In the genomic region with DNA sequence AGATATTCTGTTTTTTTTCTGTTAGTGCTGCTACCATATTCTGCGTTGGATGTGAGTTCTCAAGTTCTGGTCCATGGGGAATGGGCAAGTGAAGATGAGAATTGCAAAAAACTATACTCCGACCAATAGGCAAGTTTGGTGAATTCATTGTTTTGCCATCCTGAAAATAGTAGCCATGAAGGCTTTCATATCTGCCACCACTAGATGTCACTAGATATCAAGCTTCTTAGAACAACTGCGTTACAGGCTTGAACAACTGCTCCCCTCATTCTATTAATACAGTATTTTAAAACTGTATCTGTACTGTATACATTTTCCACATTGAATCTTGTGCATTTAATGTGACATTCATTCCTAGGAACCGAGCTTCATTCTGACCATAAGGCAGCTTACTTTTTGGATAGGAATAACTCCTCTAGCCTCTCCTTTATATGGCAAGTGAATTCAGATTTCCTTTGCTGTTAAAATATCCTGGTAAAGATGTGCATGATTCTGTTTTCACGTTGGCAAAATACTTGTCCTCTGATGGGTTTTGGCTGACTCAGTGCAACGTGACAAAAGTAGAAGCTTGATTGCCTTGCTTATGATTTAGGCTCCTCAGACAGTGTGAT, we compare ENCODE assay signal across 8 cellular contexts.
DNase-seq lines count a peak whose midpoint lies in the region; ATAC-seq, FAIRE-seq and TF ChIP-seq lines count a peak whose summit lies in the region.

No MANE protein-coding gene starts in this region.

- H3F3A ChIP-seq in PC-3 (ENCODE audit: low read length, unreplicated experiment), result no peaks in the 10 kb centered on the region

- in situ Hi-C loops in HepG2 (cut with HindIII; ENCODE audit: extremely low pct_ligation_motif_present, low pct_unique_long_range_greater_than_20kb), result loop anchor here (5.0 to 10.0 kb wide), 2 partner anchors 450 to 907 kb away; no protein-coding TSS in a partner anchor

- H3K27ac ChIP-seq in KMS-11, result no peak overlapping the region
- no peak overlapping the region for H3K27ac ChIP-seq in PC-3 (ENCODE audit: low read length)
- no peak overlapping the region for H3K27ac ChIP-seq in HepG2 (ENCODE audit: extremely low read length, insufficient read depth, low read length)

- H3K4me1 ChIP-seq in KMS-11 (ENCODE audit: low read depth, poor library complexity, severe bottlenecking) (peaks cover 8% of the 10 kb centered on the region), PC-3 (ENCODE audit: insufficient read depth, low read length) (no peaks in the 10 kb centered on the region), HepG2 (ENCODE audit: insufficient read depth, low read length) (no peaks in the 10 kb centered on the region)

- H2AFZ ChIP-seq in KMS-11 (ENCODE audit: low read depth) (no peak overlapping the region), PC-3 (ENCODE audit: low read length) (no peak overlapping the region), HepG2 (ENCODE audit: low read length) (no peak overlapping the region)

- H4K20me1 ChIP-seq in KMS-11 (ENCODE audit: insufficient read depth) (no peaks in the 10 kb centered on the region), PC-3 (ENCODE audit: low read length) (no peaks in the 10 kb centered on the region), HepG2 (ENCODE audit: insufficient read depth, low read length) (no peaks in the 10 kb centered on the region)

- H3K27me3 ChIP-seq in KMS-11 (ENCODE audit: insufficient read depth, low read depth) (no peaks in the 10 kb centered on the region), PC-3 (ENCODE audit: low read length) (no peaks in the 10 kb centered on the region), HepG2 (ENCODE audit: control insufficient read depth in 1 of 2, insufficient read depth in 2 of 2, low read length in 2 of 2) (no peaks in the 10 kb centered on the region; a peak in 1 of 5 replicates)

- ATAC-seq in GM19467 (IDR thresholded peaks at IDR 0.05; ENCODE audit: unreplicated experiment), result peak; percentile 64
- ATAC-seq in PC-3, result peak; percentile 38
- peak; percentile 79 for ATAC-seq in HepG2
- ATAC-seq in GM19324 (IDR thresholded peaks at IDR 0.05; ENCODE audit: low FRiP score, unreplicated experiment), result no peak

- peak; percentile 56 for FAIRE-seq in HepG2 (lab: Jason Lieb, UNC)
- no peak for FAIRE-seq in urothelium cell line (lab: Jason Lieb, UNC)

- no peaks in the 10 kb centered on the region for H3K9me3 ChIP-seq in PC-3 (ENCODE audit: low read length)
- H3K9me3 ChIP-seq in HepG2 (ENCODE audit: low read length), result no peaks in the 10 kb centered on the region

- TF ChIP-seq POLR2A in HepG2 (IDR thresholded peaks at IDR 0.05; ENCODE audit: insufficient read depth in 1 of 2, low read depth in 2 of 2, low read length in 2 of 2), result no peak

- H3K36me3 ChIP-seq in KMS-11 (ENCODE audit: insufficient read depth) (no peaks in the 10 kb centered on the region), PC-3 (ENCODE audit: low read depth, low read length) (no peaks in the 10 kb centered on the region; the same call in 1 of the 2 replicates), HepG2 (replicated peaks in 1 of 2; ENCODE audit: control insufficient read depth in 1 of 2, insufficient read depth in 2 of 2, low read length in 2 of 2) (no peaks in the 10 kb centered on the region)

- POLR2A ChIA-PET in PC-3 (lab: Charles Lee; ENCODE audit: unreplicated experiment), result no interaction called here
- POLR2A ChIA-PET in HepG2 (lab: Yijun Ruan, JAX), result no interaction called here

- H3K4me3 ChIP-seq in KMS-11 (IDR thresholded peaks at IDR 0.05; ENCODE audit: insufficient read depth, low read depth, low read length), result no peak overlapping the region
- H3K4me3 ChIP-seq in PC-3 (ENCODE audit: low read length), result no peak overlapping the region
- no peak overlapping the region for H3K4me3 ChIP-seq in choroid plexus epithelial cell (ENCODE audit: low read depth, low read length)
- H3K4me3 ChIP-seq in HepG2 (replicated peaks in 1 of 3; ENCODE audit: insufficient read depth in 1 of 3, low read depth in 2 of 3, low read length in 3 of 3), result no peak overlapping the region

- H3K9ac ChIP-seq in KMS-11 (no peak overlapping the region), PC-3 (ENCODE audit: low read length) (no peak overlapping the region), HepG2 (ENCODE audit: insufficient read depth, low read depth, low read length) (no peak overlapping the region)

- TF ChIP-seq RAD21 in HepG2 (CRISPR knock-in tag; IDR thresholded peaks at IDR 0.05), result peak; percentile 65

- intact Hi-C loops in PC-3 (cut with micrococcal nuclease), result loop anchor here (2.0 kb wide), 1 partner anchor 449 kb away; no protein-coding TSS in a partner anchor
- intact Hi-C loops in HepG2 (cut with micrococcal nuclease; ENCODE audit: unreplicated experiment), result loop anchor here (1.0 to 10.0 kb wide), 8 partner anchors 130 to 901 kb away; partner anchors contain the start of gene MAST4

- CTCF ChIA-PET in PC-3 (lab: Charles Lee) (no interaction called here), HepG2 (lab: Yijun Ruan, JAX; ENCODE audit: low intra/inter-chr PET ratio, low total read pairs) (interaction anchor here (4.0 kb wide), 1 partner anchor 450 kb away, joined by 46 read pairs; no protein-coding TSS in a partner anchor)

- BruUV-seq in PC-3 (replicated peaks; lab: Mats Ljungman, UMichigan) (no TSS peak), HepG2 (replicated peaks; lab: Mats Ljungman, UMichigan) (no TSS peak)

- 0% methylated on average over 6 of the region's 6 CpGs for WGBS in HepG2 (ENCODE audit: low lambda C conversion rate)

- no peak for TF ChIP-seq EP300 in HepG2 (IDR thresholded peaks at IDR 0.05; ENCODE audit: low read depth in 2 of 2, low read length in 2 of 2)
- TF ChIP-seq EP300 in HepG2 (CRISPR knock-in tag; IDR thresholded peaks at IDR 0.05; ENCODE audit: borderline replicate concordance), result no peak

- H3K9me2 ChIP-seq in PC-3 (replicated peaks; ENCODE audit: low read length), result no peaks in the 10 kb centered on the region

- H3K79me2 ChIP-seq in KMS-11 (ENCODE audit: insufficient read depth, low read depth), result no peaks in the 10 kb centered on the region
- H3K79me2 ChIP-seq in PC-3 (ENCODE audit: low read length), result no peaks in the 10 kb centered on the region
- no peaks in the 10 kb centered on the region for H3K79me2 ChIP-seq in HepG2 (ENCODE audit: insufficient read depth, low read length)

- TF ChIP-seq CTCF in KMS-11 (conservative IDR thresholded peaks at IDR 0.05; ENCODE audit: low read depth, low read length) (peak; percentile 93), PC-3 (conservative IDR thresholded peaks at IDR 0.05; ENCODE audit: low read depth, low read length) (peak; percentile 64), choroid plexus epithelial cell (conservative IDR thresholded peaks at IDR 0.05; ENCODE audit: low read depth, low read length) (peak; percentile 84), HepG2 (CRISPR knock-in tag; IDR thresholded peaks at IDR 0.05) (peak; percentile 76)

- H3K4me2 ChIP-seq in KMS-11, result no peak overlapping the region
- H3K4me2 ChIP-seq in PC-3 (ENCODE audit: low read length), result no peak overlapping the region
- no peak overlapping the region for H3K4me2 ChIP-seq in HepG2 (ENCODE audit: low read depth, low read length)

- peak; percentile 86 for DNase-seq in DMS53 (lab: John Stamatoyannopoulos, UW)
- peak; percentile 50 for DNase-seq in PC-3
- DNase-seq in choroid plexus epithelial cell (ENCODE audit: low read depth), result peak; percentile 85
- peak; percentile 61 for DNase-seq in HepG2 (ENCODE audit: low spot score)
- DNase-seq in urothelium cell line (ENCODE audit: low spot score), result peak; percentile 67

TF ChIP-seq in HepG2, 621 proteins besides CTCF, POLR2A, EP300 and RAD21 (continues in another document):
- TF ChIP-seq THAP8 (CRISPR knock-in tag; IDR thresholded peaks at IDR 0.05; ENCODE audit: borderline replicate concordance) (no peak), SOX6 (IDR thresholded peaks at IDR 0.05) (no peak), SOX6 (CRISPR knock-in tag; IDR thresholded peaks at IDR 0.05) (0 out of 2 replicates have a peak, but pooled peaks have one; percentile 9), SMC3 (IDR thresholded peaks at IDR 0.05; ENCODE audit: low read length) (peak; percentile 77), KDM3A (CRISPR knock-in tag; IDR thresholded peaks at IDR 0.05; ENCODE audit: low read depth) (no peak), IKZF5 (CRISPR knock-in tag; IDR thresholded peaks at IDR 0.05) (no peak), ZNF350 (CRISPR knock-in tag; IDR thresholded peaks at IDR 0.05; ENCODE audit: borderline replicate concordance, low read depth) (no peak), TEAD3 (CRISPR knock-in tag; optimal IDR thresholded peaks at IDR 0.05; ENCODE audit: borderline replicate concordance) (no peak), IRX3 (CRISPR knock-in tag; IDR thresholded peaks at IDR 0.05; ENCODE audit: borderline replicate concordance, low read depth) (no peak), DDIT3 (CRISPR knock-in tag; IDR thresholded peaks at IDR 0.05) (no peak), STAG1 (CRISPR knock-in tag; IDR thresholded peaks at IDR 0.05) (peak; percentile 84)
- TF ChIP-seq, protein P1, sequence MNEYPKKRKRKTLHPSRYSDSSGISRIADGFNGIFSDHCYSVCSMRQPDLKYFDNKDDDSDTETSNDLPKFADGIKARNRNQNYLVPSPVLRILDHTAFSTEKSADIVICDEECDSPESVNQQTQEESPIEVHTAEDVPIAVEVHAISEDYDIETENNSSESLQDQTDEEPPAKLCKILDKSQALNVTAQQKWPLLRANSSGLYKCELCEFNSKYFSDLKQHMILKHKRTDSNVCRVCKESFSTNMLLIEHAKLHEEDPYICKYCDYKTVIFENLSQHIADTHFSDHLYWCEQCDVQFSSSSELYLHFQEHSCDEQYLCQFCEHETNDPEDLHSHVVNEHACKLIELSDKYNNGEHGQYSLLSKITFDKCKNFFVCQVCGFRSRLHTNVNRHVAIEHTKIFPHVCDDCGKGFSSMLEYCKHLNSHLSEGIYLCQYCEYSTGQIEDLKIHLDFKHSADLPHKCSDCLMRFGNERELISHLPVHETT (CRISPR knock-in tag; conservative IDR thresholded peaks at IDR 0.05), result no peak
